ENCODE assay signal across 10 cellular contexts in genomic region chr17:61904094-61904710, GRCh38. TPM values are rescaled to one million over a fixed set of nuclear protein-coding genes. Genes with fewer than 3 reads are reported as not detected.
DNase-seq lines count a peak whose midpoint lies in the region; ATAC-seq lines count a peak whose summit lies in the region.
"Had no signal": no experiment of that assay in that cellular context is flagged by ENCODE, and none has a peak within 500 bp of the region (broad histone marks: within the 10 kb centered on the region; RNA-seq: fewer than 3 reads in every experiment).

No MANE protein-coding gene starts in this region.

- peak overlapping the region; percentile 43 for H4K8ac ChIP-seq in neuronal stem cell (ENCODE audit: low read depth, low read length)

- H2AK5ac ChIP-seq in neuronal stem cell (ENCODE audit: low read depth, low read length), result no peak overlapping the region

- H3K27ac ChIP-seq in neuronal stem cell (replicated peaks; ENCODE audit: low read length), result no peak overlapping the region

- H3K4me3 ChIP-seq in neuronal stem cell (ENCODE audit: low read length in 2 of 2), result no peak overlapping the region

- no peaks in the 10 kb centered on the region for H3K27me3 ChIP-seq in neuronal stem cell (ENCODE audit: control insufficient read depth in 3 of 3, insufficient read depth in 3 of 3, low read depth in 1 of 3, low read length in 3 of 3)

- no peak overlapping the region for H4K91ac ChIP-seq in neuronal stem cell (ENCODE audit: low read depth, low read length, poor library complexity)

- DNase-seq in neuronal stem cell (ENCODE audit: low spot score) (no peak), anterior cingulate cortex (lab: John Stamatoyannopoulos, UW) (no peak), NCI-H2081 treated with DMSO at 0.1 percent for 48 hours (lab: John Stamatoyannopoulos, UW) (no peak)
- no peak for DNase-seq in effector CD8-positive, alpha-beta T cell (lab: John Stamatoyannopoulos, UW)
- DNase-seq: NCI-H2029 treated with DMSO at 0.1 percent for 48 hours had no signal

- H3K36me3 Mint-ChIP-seq in T-helper 1 cell treated with Interleukin-12 subunit alpha and Interleukin-12 subunit beta and Interleukin-4 antibody, amounts not matched to agents 30 μg/mL and 1 μg/mL, for 36 hours (ENCODE audit: low read depth), result peaks cover 29% of the 10 kb centered on the region

- H3K4me2 ChIP-seq in neuronal stem cell (ENCODE audit: insufficient read depth, low read length, poor library complexity, severe bottlenecking), result no peak overlapping the region

- H2AFZ ChIP-seq in neuronal stem cell (ENCODE audit: low read length), result no peak overlapping the region

- no peak overlapping the region for H3K9ac ChIP-seq in neuronal stem cell (ENCODE audit: low read depth, low read length, poor library complexity)

- peak; percentile 84 for ATAC-seq in GM18861 (IDR thresholded peaks at IDR 0.05; ENCODE audit: unreplicated experiment)
- peak; percentile 64 for ATAC-seq in HG02588 (IDR thresholded peaks at IDR 0.05; ENCODE audit: unreplicated experiment)
- ATAC-seq in HG02840 (IDR thresholded peaks at IDR 0.05; ENCODE audit: low FRiP score, unreplicated experiment), result no peak

- no peaks in the 10 kb centered on the region for H3K79me1 ChIP-seq in neuronal stem cell (ENCODE audit: low read depth, low read length)

- H3K4me3 Mint-ChIP-seq in T-helper 1 cell treated with Interleukin-12 subunit alpha and Interleukin-12 subunit beta and Interleukin-4 antibody, amounts not matched to agents 30 μg/mL and 1 μg/mL, for 36 hours, result peak overlapping the region; percentile 44
- H3K4me3 Mint-ChIP-seq: neural crest cell had no signal

- no peak overlapping the region for H2BK5ac ChIP-seq in neuronal stem cell (ENCODE audit: low read length)

- H2BK120ac ChIP-seq in neuronal stem cell (ENCODE audit: low read depth, low read length), result no peak overlapping the region

- H3K9me3 ChIP-seq in neuronal stem cell (replicated peaks in 1 of 2; ENCODE audit: control insufficient read depth in 2 of 2, insufficient read depth in 1 of 2, low read depth in 1 of 2, low read length in 2 of 2), result no peaks in the 10 kb centered on the region

- no peak overlapping the region for H3K23ac ChIP-seq in neuronal stem cell (ENCODE audit: low read depth, low read length, poor library complexity)

- peak overlapping the region; percentile 74 for H3K27ac Mint-ChIP-seq in T-helper 1 cell treated with Interleukin-12 subunit alpha and Interleukin-12 subunit beta and Interleukin-4 antibody, amounts not matched to agents 30 μg/mL and 1 μg/mL, for 36 hours

- no peak overlapping the region for H2BK12ac ChIP-seq in neuronal stem cell (ENCODE audit: low read length)

- H3K4ac ChIP-seq in neuronal stem cell (ENCODE audit: low read length), result no peak overlapping the region

- H2BK15ac ChIP-seq in neuronal stem cell (ENCODE audit: low read length), result no peak overlapping the region

- H3K36me3 ChIP-seq in neuronal stem cell (replicated peaks in 1 of 2; ENCODE audit: control insufficient read depth in 2 of 2, insufficient read depth in 2 of 2, low read length in 2 of 2), result peaks cover 6 to 92% of the 10 kb centered on the region in 2 donors

- H3K4me1 Mint-ChIP-seq in T-helper 1 cell treated with Interleukin-12 subunit alpha and Interleukin-12 subunit beta and Interleukin-4 antibody, amounts not matched to agents 30 μg/mL and 1 μg/mL, for 36 hours (ENCODE audit: low read depth), result peaks cover 5% of the 10 kb centered on the region
- H3K4me1 Mint-ChIP-seq: neural crest cell had no signal

- H3K27me3 Mint-ChIP-seq in T-helper 1 cell treated with Interleukin-12 subunit alpha and Interleukin-12 subunit beta and Interleukin-4 antibody, amounts not matched to agents 30 μg/mL and 1 μg/mL, for 36 hours (ENCODE audit: low read depth), result no peaks in the 10 kb centered on the region

- WGBS in neuronal stem cell (ENCODE audit: extremely low coverage in 2 of 2, insufficient read length in 2 of 2, insufficient replicate concordance in 1 of 2), 2 donors, result no CpG with 5 or more reads among the region's 5 CpGs

- no peak overlapping the region for H3K18ac ChIP-seq in neuronal stem cell (ENCODE audit: low read length)

- no peaks in the 10 kb centered on the region for H3K4me1 ChIP-seq in neuronal stem cell (ENCODE audit: control insufficient read depth in 2 of 2, insufficient read depth in 1 of 2, low read depth in 1 of 2, low read length in 2 of 2)

- no peaks in the 10 kb centered on the region for H3K9me3 Mint-ChIP-seq in T-helper 1 cell treated with Interleukin-12 subunit alpha and Interleukin-12 subunit beta and Interleukin-4 antibody, amounts not matched to agents 30 μg/mL and 1 μg/mL, for 36 hours
- H3K9me3 Mint-ChIP-seq: neural crest cell had no signal

- no peak overlapping the region for H3K14ac ChIP-seq in neuronal stem cell (ENCODE audit: low read length)

RNA-seq across cellular contexts. Expression of gene INTS2, which starts 23.6 kb away (rescaled TPM):
- 9.2 TPM for polyA plus RNA-seq in neuronal stem cell (2013, experiment 1 of 2)
- polyA plus RNA-seq in neuronal stem cell (2013, experiment 2 of 2), result 10.3 TPM

RNA-seq across cellular contexts. Expression of gene BRIP1, which starts 40.9 kb away (rescaled TPM):
- polyA plus RNA-seq in neuronal stem cell (2013, experiment 1 of 2), result 12.4 TPM
- polyA plus RNA-seq in neuronal stem cell (2013, experiment 2 of 2), result 12.5 TPM
